In the genomic region with DNA sequence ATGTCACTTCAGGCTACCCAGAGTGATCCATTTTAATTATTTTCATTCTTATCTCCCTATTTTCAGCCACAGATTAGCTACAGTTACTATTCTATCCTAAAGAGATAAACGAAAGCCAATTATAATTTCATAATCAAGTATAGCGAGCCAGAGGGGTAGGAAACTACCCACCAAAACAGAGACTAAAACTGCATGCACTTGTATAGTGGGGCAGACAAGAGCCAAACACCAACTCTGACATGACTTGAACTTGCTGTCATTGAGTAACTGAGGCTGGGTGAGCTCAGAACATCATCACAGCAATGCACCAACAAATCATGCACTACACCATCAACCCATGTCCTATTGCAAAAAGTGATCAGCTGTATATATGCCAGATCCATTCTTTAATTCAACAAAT, we compare ENCODE assay signal across 16 cellular contexts.
DNase-seq lines count a peak whose midpoint lies in the region; ATAC-seq and TF ChIP-seq lines count a peak whose summit lies in the region.
"Had no signal": no experiment of that assay in that cellular context is flagged by ENCODE, and none has a peak within 500 bp of the region (broad histone marks: within the 10 kb centered on the region; RNA-seq: fewer than 3 reads in every experiment).

No MANE protein-coding gene starts in this region.

- H3K4me1 ChIP-seq in right cardiac atrium (ENCODE audit: control insufficient read depth, insufficient read depth, low read length), result peaks cover 5% of the 10 kb centered on the region
- peaks cover 21% of the 10 kb centered on the region for H3K4me1 ChIP-seq in smooth muscle cell (ENCODE audit: low read depth)

- H3K9me3 ChIP-seq in right cardiac atrium (ENCODE audit: control insufficient read depth, low read length) (no peaks in the 10 kb centered on the region), smooth muscle cell (replicated peaks; ENCODE audit: low read depth) (no peaks in the 10 kb centered on the region)
- H3K9me3 ChIP-seq: HAP-1 had no signal

- ATAC-seq in right cardiac atrium, result peak; percentile 71 to 74
- ATAC-seq in HG03139 (IDR thresholded peaks at IDR 0.05; ENCODE audit: unreplicated experiment), result no peak
- no peak for ATAC-seq in GM21367 (IDR thresholded peaks at IDR 0.05; ENCODE audit: unreplicated experiment)

- no peak overlapping the region for H3K4me3 ChIP-seq in right cardiac atrium (ENCODE audit: low read length)
- H3K4me3 ChIP-seq in smooth muscle cell, result no peak overlapping the region
- H3K4me3 ChIP-seq: HAP-1 had no signal

- no peak for TF ChIP-seq CTCF in smooth muscle cell (IDR thresholded peaks at IDR 0.05; ENCODE audit: borderline replicate concordance, insufficient read depth, poor library complexity, severe bottlenecking)

- H3K27me3 ChIP-seq in right cardiac atrium (ENCODE audit: control insufficient read depth, insufficient read depth) (no peaks in the 10 kb centered on the region), smooth muscle cell (ENCODE audit: low read depth) (no peaks in the 10 kb centered on the region)

- H3K27ac ChIP-seq in right cardiac atrium (ENCODE audit: low read length) (no peak overlapping the region), smooth muscle cell (ENCODE audit: low read depth) (peak overlapping the region; percentile 97)
- H3K27ac ChIP-seq: RWPE1 had no signal

- peaks cover 36% of the 10 kb centered on the region for H3K79me2 ChIP-seq in smooth muscle cell (ENCODE audit: low read depth)

- no peak overlapping the region for H2AFZ ChIP-seq in smooth muscle cell (ENCODE audit: low read depth)

- H3F3A ChIP-seq in smooth muscle cell (ENCODE audit: low read depth), result peaks cover 28% of the 10 kb centered on the region

- DNase-seq in NCI-H82 treated with DMSO at 0.1 percent for 48 hours (lab: John Stamatoyannopoulos, UW; ENCODE audit: unreplicated experiment) (peak; percentile 49), erythroblast (lab: John Stamatoyannopoulos, UW) (peak; percentile 72 to 85), right cardiac atrium (no peak), smooth muscle cell (lab: John Stamatoyannopoulos, UW; ENCODE audit: unreplicated experiment) (no peak), pons (ENCODE audit: low spot score) (no peak)
- DNase-seq: CD4-positive, CD25-positive, alpha-beta regulatory T cell; DMS79; NCI-H1417 treated with DMSO at 0.1 percent for 48 hours; NCI-H1930; NCI-H2171; NCI-H446; NCI-H69 had no signal

- 51% methylated on average over 2 of the region's 2 CpGs for WGBS in right cardiac atrium
- 91% methylated on average over 2 of the region's 2 CpGs for WGBS in smooth muscle cell (ENCODE audit: low lambda C conversion rate)

- peak overlapping the region; percentile 78 for H3K9ac ChIP-seq in smooth muscle cell (ENCODE audit: low read depth)

- H4K20me1 ChIP-seq in smooth muscle cell (ENCODE audit: low read depth), result peaks cover 12% of the 10 kb centered on the region

- H3K4me2 ChIP-seq in smooth muscle cell, result no peak overlapping the region

- intact Hi-C loops in right cardiac atrium (cut with DNase I), result no loop called here

- TF ChIP-seq POLR2A in erythroblast (IDR thresholded peaks at IDR 0.05; ENCODE audit: low read length), result no peak

- no peaks in the 10 kb centered on the region for H3K36me3 ChIP-seq in smooth muscle cell (ENCODE audit: low read depth)
- H3K36me3 ChIP-seq: HAP-1 had no signal

Comparison
In these comparisons a context has a peak if more than half of its experiments do, and no peak if none do; other contexts are left out.
1. DNase-seq: peak in NCI-H82 treated with DMSO at 0.1 percent for 48 hours (single experiment) and erythroblast (2 of 2); none in right cardiac atrium (0 of 3), smooth muscle cell (single experiment) and pons (single experiment).
2. ATAC-seq: peak in right cardiac atrium (2 of 2); none in HG03139 (single experiment) and GM21367 (single experiment).